13 cellular contexts compared by ENCODE assay signal in the genomic region with DNA sequence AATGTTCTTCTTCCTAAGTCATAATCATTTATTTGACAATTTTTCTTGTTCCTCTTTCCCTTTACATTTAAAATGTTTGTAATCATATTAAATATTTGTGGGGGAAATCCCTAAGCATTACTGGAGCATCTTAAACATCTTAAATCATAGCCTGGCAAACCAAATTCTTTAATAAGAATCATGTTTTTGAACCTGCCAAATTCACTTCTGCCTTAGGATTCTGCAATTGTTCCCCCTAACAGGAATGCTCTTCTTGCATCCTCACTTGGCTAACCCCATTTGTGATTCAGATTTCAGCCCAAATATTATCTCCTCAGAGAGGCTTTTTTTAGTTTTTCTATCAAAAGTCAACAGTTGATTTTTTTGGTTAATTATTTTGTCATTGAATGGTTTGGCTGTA.
A peak's percentile ranks its signal among the peaks of the same experiment; 100 is the strongest.
DNase-seq lines count a peak whose midpoint lies in the region; ATAC-seq and TF ChIP-seq lines count a peak whose summit lies in the region.
"Had no signal": no experiment of that assay in that cellular context is flagged by ENCODE, and none has a peak within 500 bp of the region (broad histone marks: within the 10 kb centered on the region; RNA-seq: fewer than 3 reads in every experiment).

No MANE protein-coding gene starts in this region.

- no peak overlapping the region for H3K9ac ChIP-seq in H9 (ENCODE audit: extremely low read depth, insufficient read length, low read length)

- H2AK5ac ChIP-seq in H9 (ENCODE audit: insufficient read length, low read length): no peak overlapping the region

- no peak overlapping the region for H4K91ac ChIP-seq in H9 (ENCODE audit: insufficient read length, low read depth, low read length)

- ATAC-seq in SK-N-SH treated with all-trans-retinoic acid at 6 μM for 48 hours: no peak
- no peak for ATAC-seq in GM21381 (IDR thresholded peaks at IDR 0.05; ENCODE audit: unreplicated experiment)
- ATAC-seq: CD8-positive, alpha-beta T cell had no signal

- H4K5ac ChIP-seq in H9 (ENCODE audit: insufficient read length, low read depth, low read length): no peak overlapping the region

- H2AFZ ChIP-seq in ACC112 (ENCODE audit: low read length, unreplicated experiment) (no peak overlapping the region), osteoblast (ENCODE audit: low read length) (no peak overlapping the region), H9 (ENCODE audit: low read length) (no peak overlapping the region)

- no peak overlapping the region for H3K14ac ChIP-seq in H9 (ENCODE audit: insufficient read depth, low read length)

- H3K23ac ChIP-seq in H9 (ENCODE audit: insufficient read length, low read depth, low read length): no peak overlapping the region

- H3K36me3 Mint-ChIP-seq in H9 (ENCODE audit: insufficient read depth in 1 of 3, low read depth in 3 of 3): peaks cover 0 to 6% (median 0%) of the 10 kb centered on the region in 3 experiments; a peak in 2 of 7 replicates
- H3K36me3 Mint-ChIP-seq: CD14-positive monocyte; CD8-positive, alpha-beta T cell; IgD-negative memory B cell had no signal

- H3K27ac ChIP-seq in ACC112 (ENCODE audit: low read depth, low read length): peak overlapping the region; percentile 74
- H3K27ac ChIP-seq in osteoblast (ENCODE audit: low read depth, low read length): peak overlapping the region; percentile 85
- H3K27ac ChIP-seq in H9 (ENCODE audit: insufficient read length, low read depth, low read length): no peak overlapping the region

- H3K4me2 ChIP-seq in osteoblast (ENCODE audit: insufficient read depth, low read length) (peak overlapping the region; percentile 64), H9 (ENCODE audit: insufficient read depth, insufficient read length, low read length) (no peak overlapping the region)

- no peak overlapping the region for H3K56ac ChIP-seq in H9 (ENCODE audit: insufficient read length, low read depth, low read length)

- H3K27me3 ChIP-seq in ACC112 (ENCODE audit: insufficient read depth, low read length) (no peaks in the 10 kb centered on the region), osteoblast (ENCODE audit: insufficient read depth, low read length) (no peaks in the 10 kb centered on the region), H9 (ENCODE audit: insufficient read depth, low read length) (no peaks in the 10 kb centered on the region)

- DNase-seq in fibroblast of the aortic adventitia (ENCODE audit: low read depth): peak; percentile 65
- no peak for DNase-seq in osteoblast (ENCODE audit: insufficient read length, low spot score, missing footprints)
- no peak for DNase-seq in hepatic stellate cell (ENCODE audit: low spot score)
- DNase-seq in H9: no peak
- DNase-seq: CD8-positive, alpha-beta T cell; COR-L47; DND-41; GDM1 had no signal

- H3K4me3 ChIP-seq in ACC112 (ENCODE audit: low read depth, low read length) (no peak overlapping the region), fibroblast of the aortic adventitia (ENCODE audit: low read depth, low read length) (no peak overlapping the region), osteoblast (ENCODE audit: insufficient read depth, low read length) (no peak overlapping the region)

- H4K20me1 ChIP-seq in osteoblast (ENCODE audit: insufficient read depth, low read length) (no peaks in the 10 kb centered on the region), H9 (ENCODE audit: control insufficient read depth, insufficient read depth, insufficient read length) (no peaks in the 10 kb centered on the region)

- H4K8ac ChIP-seq in H9 (replicated peaks; ENCODE audit: insufficient read length, low read depth, low read length): no peak overlapping the region

- H3T11ph ChIP-seq in H9 (ENCODE audit: low read length): no peak overlapping the region

- H2BK15ac ChIP-seq in H9 (ENCODE audit: low read depth, low read length): no peak overlapping the region

- H3K27me3 Mint-ChIP-seq in H9 (ENCODE audit: low read depth): no peaks in the 10 kb centered on the region

- H3K4me1 Mint-ChIP-seq in H9: no peaks in the 10 kb centered on the region
- H3K4me1 Mint-ChIP-seq: CD14-positive monocyte, IgD-negative memory B cell had no signal

- no peak overlapping the region for H3K18ac ChIP-seq in H9 (ENCODE audit: insufficient read length, low read depth, low read length)

- H3K79me2 ChIP-seq in ACC112 (ENCODE audit: control insufficient read depth, insufficient read depth, low read length, unreplicated experiment) (no peaks in the 10 kb centered on the region), osteoblast (ENCODE audit: insufficient read depth, low read length) (no peaks in the 10 kb centered on the region), H9 (ENCODE audit: insufficient read depth, low read length) (no peaks in the 10 kb centered on the region)

- H3K4me3 Mint-ChIP-seq in H9: no peak overlapping the region
- H3K4me3 Mint-ChIP-seq: CD14-positive monocyte; CD8-positive, alpha-beta T cell; IgD-negative memory B cell had no signal

- no peak overlapping the region for H3K4ac ChIP-seq in H9 (ENCODE audit: low read depth, low read length)

- TF ChIP-seq CTCF in fibroblast of the aortic adventitia (IDR thresholded peaks at IDR 0.05; ENCODE audit: insufficient read depth, low read length) (no peak), osteoblast (IDR thresholded peaks at IDR 0.05; ENCODE audit: extremely low read depth, low read depth, low read length) (no peak), H9 (conservative IDR thresholded peaks at IDR 0.05) (no peak)

- H3K9me3 Mint-ChIP-seq in H9: peaks cover 0 to 3% of the 10 kb centered on the region in 2 experiments; a peak in 3 of 5 replicates

- no peak overlapping the region for H2BK12ac ChIP-seq in H9 (ENCODE audit: insufficient read length, low read depth, low read length)

- H3K4me1 ChIP-seq in ACC112 (ENCODE audit: control insufficient read depth, insufficient read depth, low read length, unreplicated experiment) (peaks cover 18% of the 10 kb centered on the region), osteoblast (ENCODE audit: insufficient read depth, low read length) (peaks cover 25% of the 10 kb centered on the region), H9 (ENCODE audit: insufficient read depth, low read length) (no peaks in the 10 kb centered on the region)

- H3K9me3 ChIP-seq in osteoblast (ENCODE audit: low read depth, low read length) (no peaks in the 10 kb centered on the region), H9 (ENCODE audit: control insufficient read depth, low read depth, low read length) (no peaks in the 10 kb centered on the region)

- no peaks in the 10 kb centered on the region for H3K36me3 ChIP-seq in ACC112 (ENCODE audit: insufficient read depth, low read length)
- H3K36me3 ChIP-seq in osteoblast (ENCODE audit: insufficient read depth, low read length): no peaks in the 10 kb centered on the region

- H3K27ac Mint-ChIP-seq in H9: no peak overlapping the region
- H3K27ac Mint-ChIP-seq: CD14-positive monocyte; CD8-positive, alpha-beta T cell; IgD-negative memory B cell had no signal

- H2BK5ac ChIP-seq in H9 (ENCODE audit: insufficient read length, low read length): no peak overlapping the region

- H2BK20ac ChIP-seq in H9 (ENCODE audit: low read depth, low read length, poor library complexity, severe bottlenecking): no peak overlapping the region

- no peaks in the 10 kb centered on the region for H3K79me1 ChIP-seq in H9 (ENCODE audit: insufficient read depth, low read depth, low read length, poor library complexity, severe bottlenecking)

- no peak overlapping the region for H2BK120ac ChIP-seq in H9 (ENCODE audit: low read depth, low read length, poor library complexity, severe bottlenecking)

- no peaks in the 10 kb centered on the region for H3K23me2 ChIP-seq in H9 (ENCODE audit: insufficient read length, low read depth, low read length, poor library complexity, severe bottlenecking)

TF ChIP-seq in SK-N-SH treated with all-trans-retinoic acid at 6 μM for 48 hours, 23 proteins besides CTCF, POLR2A, EP300 and RAD21:
- TF ChIP-seq TCF4 (CRISPR knock-in tag; IDR thresholded peaks at IDR 0.05; ENCODE audit: borderline replicate concordance) (no peak), GLIS3 (CRISPR knock-in tag; IDR thresholded peaks at IDR 0.05) (no peak), ISL1 (CRISPR knock-in tag; IDR thresholded peaks at IDR 0.05) (peak; percentile 54)
